ENCODE assay signal across 31 cellular contexts in genomic region chr11:1643146-1643690, GRCh38. TPM values are rescaled to one million over a fixed set of nuclear protein-coding genes. Genes with fewer than 3 reads are reported as not detected.
"Had no signal": no experiment of that assay in that cellular context is flagged by ENCODE, and none has a peak within 500 bp of the region (broad histone marks: within the 10 kb centered on the region; RNA-seq: fewer than 3 reads in every experiment).

No MANE protein-coding gene starts in this region.

- H3K9me3 ChIP-seq: gastroesophageal sphincter, heart left ventricle, neutrophil, prostate gland, thoracic aorta, tibial nerve, upper lobe of left lung, uterus had no signal

- H3K4me3 Mint-ChIP-seq: memory B cell; natural killer cell; stimulated activated naive B cell treated with anti-CD40 and anti-IgM and Interleukin-4, amounts not matched to agents 10 μg/mL and 1 μg/mL and 100 μg/mL, for 72 hours; stimulated activated naive CD8-positive, alpha-beta T cell treated with anti-CD3 and anti-CD28 coated beads, Interleukin-15, Interleukin-2, amounts not matched to agents 100 ng/mL and 50 ng/mL, for 24 hours had no signal

- DNase-seq: cerebellar nuclear complex; dorsolateral prefrontal cortex; effector CD4-positive, alpha-beta T cell; foreskin fibroblast; heart left ventricle; hippocampal formation; kidney glomerular epithelial cell; left colon; left ventricle myocardium superior; natural killer cell; right cardiac atrium; stimulated activated CD4-positive, alpha-beta T cell treated with anti-CD3 and anti-CD28 coated beads, Interleukin-15, amount 100 ng/mL, for 24 hours; stimulated activated CD4-positive, alpha-beta T cell treated with anti-CD3 and anti-CD28 coated beads, Interleukin-2, amount 100 ng/mL, for 48 hours; stimulated activated naive B cell treated with anti-CD40 and anti-IgM and Interleukin-4, amounts not matched to agents 10 μg/mL and 1 μg/mL and 100 μg/mL, for 72 hours; uterus had no signal

- H3K27ac ChIP-seq: dorsolateral prefrontal cortex, epithelial cell of prostate, gastroesophageal sphincter, heart left ventricle, neutrophil, parathyroid adenoma, prostate gland, skin epidermis, thoracic aorta, tibial nerve, upper lobe of left lung, uterus had no signal

- H3K4me1 ChIP-seq: gastroesophageal sphincter, prostate gland, uterus had no signal

- H3K36me3 Mint-ChIP-seq: memory B cell; natural killer cell; stimulated activated naive B cell treated with anti-CD40 and anti-IgM and Interleukin-4, amounts not matched to agents 10 μg/mL and 1 μg/mL and 100 μg/mL, for 72 hours had no signal

- ATAC-seq: esophagus mucosa; gastroesophageal sphincter; left colon; left ventricle myocardium superior; natural killer cell; right cardiac atrium; stimulated activated naive B cell treated with anti-CD40 and anti-IgM and Interleukin-4, amounts not matched to agents 10 μg/mL and 1 μg/mL and 100 μg/mL, for 72 hours had no signal

- H3K36me3 ChIP-seq: gastroesophageal sphincter, heart left ventricle, neutrophil, prostate gland, thoracic aorta, tibial nerve, upper lobe of left lung, uterus had no signal

- H3K4me3 ChIP-seq: dorsolateral prefrontal cortex, gastroesophageal sphincter, heart left ventricle, lung, prostate gland, skin epidermis, thoracic aorta, tibial nerve, upper lobe of left lung, uterus had no signal

- H3K27me3 ChIP-seq: upper lobe of left lung, uterus had no signal

- H3K4me1 Mint-ChIP-seq: natural killer cell; stimulated activated naive B cell treated with anti-CD40 and anti-IgM and Interleukin-4, amounts not matched to agents 10 μg/mL and 1 μg/mL and 100 μg/mL, for 72 hours had no signal

- H3K27ac Mint-ChIP-seq: memory B cell; natural killer cell; stimulated activated naive CD8-positive, alpha-beta T cell treated with anti-CD3 and anti-CD28 coated beads, Interleukin-15, Interleukin-2, amounts not matched to agents 100 ng/mL and 50 ng/mL, for 24 hours had no signal

- H3K9me3 Mint-ChIP-seq: memory B cell; natural killer cell; stimulated activated naive B cell treated with anti-CD40 and anti-IgM and Interleukin-4, amounts not matched to agents 10 μg/mL and 1 μg/mL and 100 μg/mL, for 72 hours; stimulated activated naive CD8-positive, alpha-beta T cell treated with anti-CD3 and anti-CD28 coated beads, Interleukin-15, Interleukin-2, amounts not matched to agents 100 ng/mL and 50 ng/mL, for 24 hours had no signal

RNA-seq across cellular contexts. Expression of gene KRTAP5-5, which starts 13.6 kb away (rescaled TPM):
- total RNA-seq: esophagus mucosa, gastroesophageal sphincter, heart left ventricle, left ventricle myocardium superior, lung, mononuclear cell, natural killer cell, omental fat pad, prostate gland, right cardiac atrium, thoracic aorta, tibial nerve, upper lobe of left lung, uterus had no signal
- polyA plus RNA-seq: heart left ventricle, lung, neural cell, right cardiac atrium had no signal

RNA-seq across cellular contexts. Expression of gene KRTAP5-4, which starts 21.3 kb away (rescaled TPM):
- total RNA-seq: dorsolateral prefrontal cortex, esophagus mucosa, gastroesophageal sphincter, heart left ventricle, left colon, left ventricle myocardium superior, lung, mononuclear cell, natural killer cell, omental fat pad, prostate gland, right cardiac atrium, thoracic aorta, tibial nerve, upper lobe of left lung, uterus had no signal
- polyA plus RNA-seq: heart left ventricle, lung, neural cell, right cardiac atrium had no signal

RNA-seq across cellular contexts. Expression of gene KRTAP5-3, which starts 35.0 kb away (rescaled TPM):
- total RNA-seq: dorsolateral prefrontal cortex, esophagus mucosa, gastroesophageal sphincter, heart left ventricle, left colon, left ventricle myocardium superior, lung, mononuclear cell, natural killer cell, omental fat pad, prostate gland, right cardiac atrium, thoracic aorta, tibial nerve, upper lobe of left lung, uterus had no signal
- polyA plus RNA-seq: heart left ventricle, lung, neural cell, right cardiac atrium had no signal

RNA-seq across cellular contexts. Expression of gene KRTAP5-2, which starts 45.1 kb away (rescaled TPM):
- total RNA-seq: esophagus mucosa, gastroesophageal sphincter, heart left ventricle, left colon, left ventricle myocardium superior, lung, mononuclear cell, natural killer cell, omental fat pad, prostate gland, right cardiac atrium, thoracic aorta, tibial nerve, upper lobe of left lung, uterus had no signal
- polyA plus RNA-seq: heart left ventricle, neural cell, right cardiac atrium had no signal

RNA-seq across cellular contexts. Expression of gene KRTAP5-6, which starts 53.8 kb away (rescaled TPM):
- total RNA-seq: esophagus mucosa, gastroesophageal sphincter, heart left ventricle, left colon, left ventricle myocardium superior, lung, mononuclear cell, natural killer cell, omental fat pad, prostate gland, right cardiac atrium, thoracic aorta, tibial nerve, upper lobe of left lung, uterus had no signal
- polyA plus RNA-seq: heart left ventricle, lung, neural cell, right cardiac atrium had no signal
